Comparison of ENCODE assay signal across 1 cellular context in the genomic region with DNA sequence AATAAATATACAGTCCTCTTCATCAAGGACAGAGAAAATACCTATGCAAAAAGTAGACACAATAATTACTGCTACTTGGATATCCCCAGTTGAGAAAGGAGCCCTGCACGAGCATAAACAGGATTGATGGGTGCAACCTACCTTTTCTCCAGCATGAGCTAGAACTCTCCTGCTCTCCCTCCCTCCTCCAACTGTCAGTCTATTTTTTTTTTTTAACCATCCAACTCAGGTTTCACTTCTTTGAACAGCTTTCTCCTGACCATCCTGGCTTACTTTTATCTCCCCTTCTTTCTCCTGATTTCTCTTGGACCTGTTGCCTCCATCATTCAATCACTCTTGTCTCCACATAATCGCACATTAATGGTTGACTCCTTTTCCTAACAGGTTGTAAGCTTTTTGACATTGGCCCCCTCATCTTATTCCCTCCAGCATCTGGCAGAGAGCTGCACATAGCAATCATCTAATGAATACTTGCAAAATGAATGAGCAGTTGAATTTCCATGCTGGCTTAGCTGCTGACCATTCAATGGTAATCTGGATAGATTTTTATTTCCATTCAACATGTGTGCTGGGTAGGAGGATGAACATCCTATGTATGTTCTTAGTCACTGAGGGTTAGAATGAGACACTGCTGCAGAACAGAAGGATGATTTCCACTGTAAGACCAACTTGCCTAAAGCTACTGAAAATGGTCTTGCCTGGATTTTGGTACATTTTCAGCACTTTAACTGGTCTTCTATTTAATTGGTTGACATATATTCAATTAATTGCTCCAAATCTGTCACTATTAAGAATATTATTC.
TF ChIP-seq lines count a peak whose summit lies in the region.

No MANE protein-coding gene starts in this region.

TF ChIP-seq in HepG2, 621 proteins besides CTCF, POLR2A, EP300 and RAD21 (continued from another document):
- TF ChIP-seq ZNF263 (CRISPR knock-in tag; IDR thresholded peaks at IDR 0.05) (no peak), ZNF7 (CRISPR knock-in tag; IDR thresholded peaks at IDR 0.05) (no peak), ZNF3 (CRISPR knock-in tag; IDR thresholded peaks at IDR 0.05) (no peak), CEBPG (CRISPR knock-in tag; IDR thresholded peaks at IDR 0.05) (no peak), RFX3 (CRISPR knock-in tag; IDR thresholded peaks at IDR 0.05) (no peak)
- TF ChIP-seq, protein P1, sequence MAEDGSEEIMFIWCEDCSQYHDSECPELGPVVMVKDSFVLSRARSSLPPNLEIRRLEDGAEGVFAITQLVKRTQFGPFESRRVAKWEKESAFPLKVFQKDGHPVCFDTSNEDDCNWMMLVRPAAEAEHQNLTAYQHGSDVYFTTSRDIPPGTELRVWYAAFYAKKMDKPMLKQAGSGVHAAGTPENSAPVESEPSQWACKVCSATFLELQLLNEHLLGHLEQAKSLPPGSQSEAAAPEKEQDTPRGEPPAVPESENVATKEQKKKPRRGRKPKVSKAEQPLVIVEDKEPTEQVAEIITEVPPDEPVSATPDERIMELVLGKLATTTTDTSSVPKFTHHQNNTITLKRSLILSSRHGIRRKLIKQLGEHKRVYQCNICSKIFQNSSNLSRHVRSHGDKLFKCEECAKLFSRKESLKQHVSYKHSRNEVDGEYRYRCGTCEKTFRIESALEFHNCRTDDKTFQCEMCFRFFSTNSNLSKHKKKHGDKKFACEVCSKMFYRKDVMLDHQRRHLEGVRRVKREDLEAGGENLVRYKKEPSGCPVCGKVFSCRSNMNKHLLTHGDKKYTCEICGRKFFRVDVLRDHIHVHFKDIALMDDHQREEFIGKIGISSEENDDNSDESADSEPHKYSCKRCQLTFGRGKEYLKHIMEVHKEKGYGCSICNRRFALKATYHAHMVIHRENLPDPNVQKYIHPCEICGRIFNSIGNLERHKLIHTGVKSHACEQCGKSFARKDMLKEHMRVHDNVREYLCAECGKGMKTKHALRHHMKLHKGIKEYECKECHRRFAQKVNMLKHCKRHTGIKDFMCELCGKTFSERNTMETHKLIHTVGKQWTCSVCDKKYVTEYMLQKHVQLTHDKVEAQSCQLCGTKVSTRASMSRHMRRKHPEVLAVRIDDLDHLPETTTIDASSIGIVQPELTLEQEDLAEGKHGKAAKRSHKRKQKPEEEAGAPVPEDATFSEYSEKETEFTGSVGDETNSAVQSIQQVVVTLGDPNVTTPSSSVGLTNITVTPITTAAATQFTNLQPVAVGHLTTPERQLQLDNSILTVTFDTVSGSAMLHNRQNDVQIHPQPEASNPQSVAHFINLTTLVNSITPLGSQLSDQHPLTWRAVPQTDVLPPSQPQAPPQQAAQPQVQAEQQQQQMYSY (CRISPR knock-in tag; IDR thresholded peaks at IDR 0.05) = no peak
- TF ChIP-seq, protein P2, sequence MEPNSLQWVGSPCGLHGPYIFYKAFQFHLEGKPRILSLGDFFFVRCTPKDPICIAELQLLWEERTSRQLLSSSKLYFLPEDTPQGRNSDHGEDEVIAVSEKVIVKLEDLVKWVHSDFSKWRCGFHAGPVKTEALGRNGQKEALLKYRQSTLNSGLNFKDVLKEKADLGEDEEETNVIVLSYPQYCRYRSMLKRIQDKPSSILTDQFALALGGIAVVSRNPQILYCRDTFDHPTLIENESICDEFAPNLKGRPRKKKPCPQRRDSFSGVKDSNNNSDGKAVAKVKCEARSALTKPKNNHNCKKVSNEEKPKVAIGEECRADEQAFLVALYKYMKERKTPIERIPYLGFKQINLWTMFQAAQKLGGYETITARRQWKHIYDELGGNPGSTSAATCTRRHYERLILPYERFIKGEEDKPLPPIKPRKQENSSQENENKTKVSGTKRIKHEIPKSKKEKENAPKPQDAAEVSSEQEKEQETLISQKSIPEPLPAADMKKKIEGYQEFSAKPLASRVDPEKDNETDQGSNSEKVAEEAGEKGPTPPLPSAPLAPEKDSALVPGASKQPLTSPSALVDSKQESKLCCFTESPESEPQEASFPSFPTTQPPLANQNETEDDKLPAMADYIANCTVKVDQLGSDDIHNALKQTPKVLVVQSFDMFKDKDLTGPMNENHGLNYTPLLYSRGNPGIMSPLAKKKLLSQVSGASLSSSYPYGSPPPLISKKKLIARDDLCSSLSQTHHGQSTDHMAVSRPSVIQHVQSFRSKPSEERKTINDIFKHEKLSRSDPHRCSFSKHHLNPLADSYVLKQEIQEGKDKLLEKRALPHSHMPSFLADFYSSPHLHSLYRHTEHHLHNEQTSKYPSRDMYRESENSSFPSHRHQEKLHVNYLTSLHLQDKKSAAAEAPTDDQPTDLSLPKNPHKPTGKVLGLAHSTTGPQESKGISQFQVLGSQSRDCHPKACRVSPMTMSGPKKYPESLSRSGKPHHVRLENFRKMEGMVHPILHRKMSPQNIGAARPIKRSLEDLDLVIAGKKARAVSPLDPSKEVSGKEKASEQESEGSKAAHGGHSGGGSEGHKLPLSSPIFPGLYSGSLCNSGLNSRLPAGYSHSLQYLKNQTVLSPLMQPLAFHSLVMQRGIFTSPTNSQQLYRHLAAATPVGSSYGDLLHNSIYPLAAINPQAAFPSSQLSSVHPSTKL (CRISPR knock-in tag; IDR thresholded peaks at IDR 0.05) = no peak
